Comparison of ENCODE assay signal across 25 cellular contexts in genomic region chr3:10570196-10570946, GRCh38.
A peak's percentile ranks its signal among the peaks of the same experiment; 100 is the strongest.
DNase-seq lines count a peak whose midpoint lies in the region; ATAC-seq and TF ChIP-seq lines count a peak whose summit lies in the region.
"Had no signal": no experiment of that assay in that cellular context is flagged by ENCODE, and none has a peak within 500 bp of the region (broad histone marks: within the 10 kb centered on the region; RNA-seq: fewer than 3 reads in every experiment).

No MANE protein-coding gene starts in this region.

- TF ChIP-seq POLR2A in right lobe of liver (IDR thresholded peaks at IDR 0.05) = no peak

- ATAC-seq in Right ventricle myocardium superior (ENCODE audit: poor library complexity) (peak; percentile 87), right lobe of liver (peak; percentile 81 to 96 (median 94)), GM21528 (IDR thresholded peaks at IDR 0.05; ENCODE audit: low FRiP score, unreplicated experiment) (no peak)
- ATAC-seq: activated naive CD8-positive, alpha-beta T cell treated with anti-CD3 and anti-CD28 coated beads, Interleukin-2, amount 50 U/mL, for 24 hours; GM12878; naive thymus-derived CD4-positive, alpha-beta T cell had no signal

- no peak for TF ChIP-seq CTCF in right atrium auricular region (IDR thresholded peaks at IDR 0.05)
- no peak for TF ChIP-seq CTCF in fibroblast of pulmonary artery (IDR thresholded peaks at IDR 0.05; ENCODE audit: low read length, missing control alignments)
- no peak for TF ChIP-seq CTCF in right lobe of liver (IDR thresholded peaks at IDR 0.05)

- H3K27ac ChIP-seq in right atrium auricular region (no peak overlapping the region), right lobe of liver (no peak overlapping the region), substantia nigra (ENCODE audit: low read depth, low read length, poor library complexity, severe bottlenecking) (no peak overlapping the region)
- H3K27ac ChIP-seq: epithelial cell of prostate, WERI-Rb-1 had no signal

- H3K27me3 ChIP-seq in right atrium auricular region (no peaks in the 10 kb centered on the region), right lobe of liver (no peaks in the 10 kb centered on the region)

- 82% methylated on average over 5 of the region's 11 CpGs for WGBS in right lobe of liver (ENCODE audit: insufficient coverage, low coverage, low lambda C conversion rate, missing lambda C conversion rate)

- no peaks in the 10 kb centered on the region for H3K36me3 ChIP-seq in right atrium auricular region
- no peaks in the 10 kb centered on the region for H3K36me3 ChIP-seq in right lobe of liver
- H3K36me3 ChIP-seq: WERI-Rb-1 had no signal

- no peaks in the 10 kb centered on the region for H3K4me1 ChIP-seq in right atrium auricular region
- peaks cover 0 to 11% (median 2%) of the 10 kb centered on the region in 4 donors for H3K4me1 ChIP-seq in right lobe of liver

- H3K4me3 ChIP-seq in right atrium auricular region = no peak overlapping the region
- no peak overlapping the region for H3K4me3 ChIP-seq in fibroblast of pulmonary artery (replicated peaks; ENCODE audit: low read depth, low read length)
- no peak overlapping the region for H3K4me3 ChIP-seq in right lobe of liver
- H3K4me3 ChIP-seq: GM12878 had no signal

- peak; percentile 67 for DNase-seq in Right ventricle myocardium superior
- no peak for DNase-seq in right atrium auricular region (ENCODE audit: low spot score)
- peak; percentile 7 for DNase-seq in fibroblast of pulmonary artery (ENCODE audit: low read depth)
- DNase-seq in right lobe of liver = peak; percentile 66 to 84 (median 77)
- DNase-seq in substantia nigra (lab: John Stamatoyannopoulos, UW) = peak in 35 of 49 donors; percentile 7 to 89 (median 47)
- no peak for DNase-seq in OCI-M1 (lab: John Stamatoyannopoulos, UW)
- DNase-seq in COLO829 (ENCODE audit: low spot score) = no peak
- DNase-seq: activated CD4-positive, alpha-beta T cell treated with anti-CD3 and anti-CD28 coated beads, Interleukin-2, amount 10 ng/mL, durations not matched to agents 24 days and 14 days; activated gamma-delta T cell treated with Interleukin-2 at 50 U/mL for 16 hours; activated naive CD8-positive, alpha-beta T cell treated with anti-CD3 and anti-CD28 coated beads, Interleukin-2, amount 50 U/mL, for 24 hours; activated T-cell treated with anti-CD3 and anti-CD28 coated beads, Interleukin-2, amount 50 U/mL, for 1 hour; effector CD8-positive, alpha-beta T cell; KBM-7; MM.1S; naive thymus-derived CD4-positive, alpha-beta T cell; NCI-H1436 treated with DMSO at 0.1 percent for 48 hours; NCI-H2107; NCI-H774; occipital lobe; retina; stimulated activated CD4-positive, alpha-beta T cell treated with anti-CD3 and anti-CD28 coated beads, Interleukin-2, amount 100 ng/mL, for 48 hours; WERI-Rb-1 had no signal

- no peaks in the 10 kb centered on the region for H3K9me3 ChIP-seq in right atrium auricular region
- H3K9me3 ChIP-seq in right lobe of liver = no peaks in the 10 kb centered on the region

- intact Hi-C loops in Right ventricle myocardium superior (cut with DNase I) (no loop called here), right lobe of liver (cut with DNase I) (no loop called here)

Comparison
In these comparisons a context has a peak if more than half of its experiments do, and no peak if none do; other contexts are left out.
1. DNase-seq: peak in Right ventricle myocardium superior (single experiment), fibroblast of pulmonary artery (single experiment), right lobe of liver (3 of 3) and substantia nigra (35 of 49); none in right atrium auricular region (single experiment), OCI-M1 (single experiment) and COLO829 (single experiment).